In the genomic region with DNA sequence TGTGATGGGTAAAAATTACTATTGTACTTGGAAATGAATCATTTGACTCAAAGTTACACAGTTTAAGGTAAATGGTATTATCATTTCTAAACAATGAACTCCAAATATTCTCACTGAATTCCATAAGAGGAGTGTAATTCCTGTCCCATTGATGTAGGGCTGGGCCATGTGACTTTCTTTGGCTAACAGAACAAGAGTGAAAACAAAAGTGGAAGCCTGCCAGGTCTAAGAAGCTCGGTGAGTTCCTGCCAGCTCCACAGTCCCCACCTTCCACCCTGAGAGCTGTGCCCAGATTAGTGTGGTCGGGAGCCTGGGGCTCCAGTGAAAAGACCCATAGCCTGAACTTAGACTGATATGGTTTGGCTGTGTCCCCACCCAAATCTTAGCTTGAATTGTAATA, we compare ENCODE assay signal across 33 cellular contexts. TPM values are rescaled to one million over a fixed set of nuclear protein-coding genes. Genes with fewer than 3 reads are reported as not detected.
DNase-seq lines count a peak whose midpoint lies in the region; ATAC-seq and TF ChIP-seq lines count a peak whose summit lies in the region.
"Had no signal": no experiment of that assay in that cellular context is flagged by ENCODE, and none has a peak within 500 bp of the region (broad histone marks: within the 10 kb centered on the region; RNA-seq: fewer than 3 reads in every experiment).

No MANE protein-coding gene starts in this region.

- intact Hi-C loops in Right ventricle myocardium superior (cut with DNase I) = no loop called here
- intact Hi-C loops in Right ventricle myocardium inferior (cut with DNase I) = no loop called here

- no peak overlapping the region for H2AK5ac ChIP-seq in neuronal stem cell (ENCODE audit: low read depth, low read length)

- H2AFZ ChIP-seq in MM.1S (ENCODE audit: low read length) (no peak overlapping the region), neuronal stem cell (ENCODE audit: low read length) (no peak overlapping the region)
- H2AFZ ChIP-seq: hepatocyte had no signal

- H4K20me1 ChIP-seq in MM.1S (ENCODE audit: insufficient read depth, low read length) = no peaks in the 10 kb centered on the region

- H3K36me3 ChIP-seq in MM.1S (replicated peaks; ENCODE audit: insufficient read depth, low read length) = no peaks in the 10 kb centered on the region
- no peaks in the 10 kb centered on the region for H3K36me3 ChIP-seq in neuronal stem cell (replicated peaks in 1 of 2; ENCODE audit: control insufficient read depth in 2 of 2, insufficient read depth in 2 of 2, low read length in 2 of 2)
- H3K36me3 ChIP-seq: tibial nerve had no signal

- no peaks in the 10 kb centered on the region for H3K79me2 ChIP-seq in MM.1S (ENCODE audit: low read length)
- H3K79me2 ChIP-seq: hepatocyte had no signal

- no peaks in the 10 kb centered on the region for H3K9me3 ChIP-seq in MM.1S (replicated peaks; ENCODE audit: insufficient read depth, low read length)
- no peaks in the 10 kb centered on the region for H3K9me3 ChIP-seq in neuronal stem cell (replicated peaks in 1 of 2; ENCODE audit: control insufficient read depth in 2 of 2, insufficient read depth in 1 of 2, low read depth in 1 of 2, low read length in 2 of 2)
- H3K9me3 ChIP-seq: psoas muscle, tibial nerve had no signal

- H2BK120ac ChIP-seq in neuronal stem cell (ENCODE audit: low read depth, low read length) = no peak overlapping the region

- no peak overlapping the region for H2BK12ac ChIP-seq in neuronal stem cell (ENCODE audit: low read length)

- no peaks in the 10 kb centered on the region for H3K9me2 ChIP-seq in MM.1S (replicated peaks; ENCODE audit: insufficient read depth, low read length)

- no peak for DNase-seq in Right ventricle myocardium superior
- DNase-seq in Right ventricle myocardium inferior (ENCODE audit: missing footprints) = no peak
- peak; percentile 10 for DNase-seq in MM.1S
- DNase-seq in dermis blood vessel endothelial cell = peak; percentile 68
- DNase-seq in retinal pigment epithelial cell (ENCODE audit: low read depth) = peak; percentile 4
- no peak for DNase-seq in neuronal stem cell (ENCODE audit: low spot score)
- DNase-seq in NCI-H2196 (lab: John Stamatoyannopoulos, UW; ENCODE audit: unreplicated experiment) = no peak
- DNase-seq: 8988T; activated CD4-positive, alpha-beta T cell treated with anti-CD3 and anti-CD28 coated beads for 48 hours; activated gamma-delta T cell treated with Interleukin-2 at 50 U/mL for 16 hours; activated T-cell treated with anti-CD3 and anti-CD28 coated beads, Interleukin-2, amount 50 U/mL, for 4 hours; CD8-positive, alpha-beta T cell; DMS 273 treated with DMSO at 0.1 percent for 48 hours; EL; foreskin melanocyte; Kasumi-1; mesendoderm; NCI-H1694 treated with DMSO at 0.1 percent for 48 hours; NCI-H524 treated with DMSO at 0.1 percent for 48 hours; NK-92 treated with Interleukin-12 subunit alpha and Interleukin-12 subunit beta, amount 100 ng/mL, for 24 hours; PC-3; psoas muscle; SHP77 treated with DMSO at 0.1 percent for 48 hours; SW 1271; T-helper 9 cell had no signal

- no peak overlapping the region for H3K27ac ChIP-seq in MM.1S (ENCODE audit: low read length)
- no peak overlapping the region for H3K27ac ChIP-seq in neuronal stem cell (replicated peaks; ENCODE audit: low read length)
- H3K27ac ChIP-seq: hepatocyte, HL-60, psoas muscle, tibial nerve, VCaP had no signal

- H3K4me3 ChIP-seq in MM.1S (ENCODE audit: low read length) = no peak overlapping the region
- no peak overlapping the region for H3K4me3 ChIP-seq in retinal pigment epithelial cell (ENCODE audit: low read length)
- H3K4me3 ChIP-seq in neuronal stem cell (ENCODE audit: low read length in 2 of 2) = no peak overlapping the region
- H3K4me3 ChIP-seq: hepatocyte, psoas muscle, tibial nerve had no signal

- 0 out of 2 replicates have a peak overlapping the region, but pooled peaks have one; percentile 12 for H3K4me2 ChIP-seq in MM.1S (ENCODE audit: low read depth, low read length)
- no peak overlapping the region for H3K4me2 ChIP-seq in neuronal stem cell (ENCODE audit: insufficient read depth, low read length, poor library complexity, severe bottlenecking)
- H3K4me2 ChIP-seq: hepatocyte had no signal

- WGBS in neuronal stem cell (ENCODE audit: extremely low coverage in 2 of 2, insufficient read length in 2 of 2, insufficient replicate concordance in 1 of 2), 2 donors = no CpG with 5 or more reads among the region's 2 CpGs

- ATAC-seq in Right ventricle myocardium superior (ENCODE audit: poor library complexity) = peak; percentile 29
- no peak for ATAC-seq in Right ventricle myocardium inferior
- no peak for ATAC-seq in HG02798 (IDR thresholded peaks at IDR 0.05; ENCODE audit: poor library complexity, unreplicated experiment)
- ATAC-seq: activated T-cell treated with anti-CD3 and anti-CD28 coated beads, Interleukin-2, amount 50 U/mL, for 4 hours; CD8-positive, alpha-beta T cell; left lobe of liver; PC-3; psoas muscle had no signal

- no peak overlapping the region for H3K4ac ChIP-seq in neuronal stem cell (ENCODE audit: low read length)

- no peak overlapping the region for H3K23ac ChIP-seq in neuronal stem cell (ENCODE audit: low read depth, low read length, poor library complexity)

- no peak overlapping the region for H4K91ac ChIP-seq in neuronal stem cell (ENCODE audit: low read depth, low read length, poor library complexity)

- no peak overlapping the region for H2BK15ac ChIP-seq in neuronal stem cell (ENCODE audit: low read length)

- no peak overlapping the region for H2BK5ac ChIP-seq in neuronal stem cell (ENCODE audit: low read length)

- no peak for TF ChIP-seq CTCF in MM.1S (IDR thresholded peaks at IDR 0.05; ENCODE audit: low read length)
- no peak for TF ChIP-seq CTCF in retinal pigment epithelial cell (conservative IDR thresholded peaks at IDR 0.05; ENCODE audit: low read depth, low read length)

- no peaks in the 10 kb centered on the region for H3K4me1 ChIP-seq in MM.1S (ENCODE audit: low read length)
- H3K4me1 ChIP-seq in neuronal stem cell (ENCODE audit: control insufficient read depth in 2 of 2, insufficient read depth in 1 of 2, low read depth in 1 of 2, low read length in 2 of 2) = no peaks in the 10 kb centered on the region
- H3K4me1 ChIP-seq: psoas muscle, tibial nerve had no signal

- no peaks in the 10 kb centered on the region for H3K79me1 ChIP-seq in neuronal stem cell (ENCODE audit: low read depth, low read length)

- no peaks in the 10 kb centered on the region for H3F3A ChIP-seq in MM.1S (ENCODE audit: insufficient read depth, low read length)

- H3K14ac ChIP-seq in neuronal stem cell (ENCODE audit: low read length) = no peak overlapping the region

- no peak overlapping the region for H4K8ac ChIP-seq in neuronal stem cell (ENCODE audit: low read depth, low read length)

- H3K27me3 ChIP-seq in MM.1S (replicated peaks; ENCODE audit: insufficient read depth, low read length) (no peaks in the 10 kb centered on the region), neuronal stem cell (ENCODE audit: control insufficient read depth in 3 of 3, insufficient read depth in 3 of 3, low read depth in 1 of 3, low read length in 3 of 3) (peaks cover 0 to 5% (median 0%) of the 10 kb centered on the region in 3 experiments)
- H3K27me3 ChIP-seq: hepatocyte, tibial nerve had no signal

- H3K18ac ChIP-seq in neuronal stem cell (ENCODE audit: low read length) = no peak overlapping the region

- H3K9ac ChIP-seq in MM.1S (ENCODE audit: low read length) (no peak overlapping the region), neuronal stem cell (ENCODE audit: low read depth, low read length, poor library complexity) (no peak overlapping the region)

RNA-seq across cellular contexts. Expression of gene TBXT, which starts 24.6 kb away (rescaled TPM):
- not detected for total RNA-seq in Right ventricle myocardium superior
- total RNA-seq in Right ventricle myocardium inferior = not detected
- not detected in 2 replicates for total RNA-seq in dermis blood vessel endothelial cell
- polyA plus RNA-seq in neuronal stem cell (2013, experiment 1 of 2) = not detected
- not detected for polyA plus RNA-seq in neuronal stem cell (2013, experiment 2 of 2)
- total RNA-seq: activated T-cell treated with anti-CD3 and anti-CD28 coated beads, Interleukin-2, amount 50 U/mL, for 4 hours; CD8-positive, alpha-beta T cell; hepatocyte; left lobe of liver; PC-3; psoas muscle; tibial nerve had no signal
- polyA plus RNA-seq: adipose tissue, esophagus, psoas muscle had no signal

Comparison
In these comparisons a context has a peak if more than half of its experiments do, and no peak if none do; other contexts are left out.
1. DNase-seq: peak in MM.1S (single experiment), dermis blood vessel endothelial cell (single experiment) and retinal pigment epithelial cell (single experiment); none in Right ventricle myocardium superior (single experiment), Right ventricle myocardium inferior (single experiment), neuronal stem cell (single experiment) and NCI-H2196 (single experiment).